ENCODE assay signal across 9 cellular contexts in the genomic region with DNA sequence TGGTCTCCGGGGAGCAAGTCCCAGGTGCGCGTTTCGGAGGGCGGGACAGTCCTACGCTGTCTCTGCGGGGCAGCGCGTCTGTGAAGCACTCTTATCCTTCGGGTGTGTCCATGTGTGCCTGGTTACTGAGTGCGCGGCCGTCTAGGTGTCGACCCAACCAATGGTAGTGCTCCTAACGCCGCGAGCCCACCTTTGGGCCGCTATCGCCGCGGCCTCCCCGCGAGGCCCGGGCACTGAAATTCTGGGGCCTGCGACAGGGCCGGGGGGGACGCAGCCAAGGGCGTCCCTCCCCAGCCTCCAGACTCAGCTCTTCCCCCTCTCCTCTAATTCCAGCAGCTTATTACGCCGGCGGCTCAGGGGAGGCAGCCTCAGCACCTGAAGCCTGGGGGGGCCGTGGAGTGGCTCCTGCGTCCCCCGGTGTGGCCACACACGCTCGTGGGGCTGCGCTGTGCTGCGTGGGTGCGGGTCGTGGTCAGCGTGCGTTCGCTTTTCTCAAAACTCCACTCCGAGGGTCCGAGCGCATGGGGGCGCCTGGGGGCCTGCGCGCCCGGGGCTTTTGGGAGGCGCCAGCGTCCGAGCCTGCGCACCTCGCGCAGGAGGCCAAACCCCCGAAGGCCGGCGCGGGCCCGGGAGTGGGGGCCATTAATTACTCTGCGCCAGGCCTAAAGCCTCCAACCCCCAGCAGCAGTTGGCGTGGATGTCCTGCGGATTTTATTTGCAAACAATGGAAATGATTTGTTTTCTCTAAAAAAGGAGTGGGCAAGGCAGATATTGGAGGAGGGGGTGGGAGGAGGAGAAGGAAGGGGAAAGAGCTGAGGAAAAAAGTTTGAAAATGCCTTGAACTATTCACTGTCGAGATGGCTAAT. TPM values are rescaled to one million over a fixed set of nuclear protein-coding genes. Genes with fewer than 3 reads are reported as not detected.
A peak's percentile ranks its signal among the peaks of the same experiment; 100 is the strongest.
DNase-seq lines count a peak whose midpoint lies in the region; ATAC-seq and TF ChIP-seq lines count a peak whose summit lies in the region.
"Had no signal": no experiment of that assay in that cellular context is flagged by ENCODE, and none has a peak within 500 bp of the region (broad histone marks: within the 10 kb centered on the region; RNA-seq: fewer than 3 reads in every experiment).

No MANE protein-coding gene starts in this region.

- ATAC-seq in activated CD4-positive, alpha-beta T cell treated with anti-CD3 and anti-CD28 coated beads for 36 hours, result no peak
- ATAC-seq in HG02798 (IDR thresholded peaks at IDR 0.05; ENCODE audit: poor library complexity, unreplicated experiment) (no peak), HG02610 (IDR thresholded peaks at IDR 0.05; ENCODE audit: unreplicated experiment) (no peak)

- H2AFZ ChIP-seq in PC-9, result peak overlapping the region; percentile 84

- H3K27me3 ChIP-seq in PC-9 (ENCODE audit: insufficient read depth, low read depth), result no peaks in the 10 kb centered on the region
- no peaks in the 10 kb centered on the region for H3K27me3 ChIP-seq in rectal smooth muscle tissue (ENCODE audit: control insufficient read depth, insufficient read depth, low read length)

- H3K36me3 Mint-ChIP-seq in activated CD4-positive, alpha-beta T cell treated with anti-CD3 and anti-CD28 coated beads for 36 hours (ENCODE audit: low read depth), result no peaks in the 10 kb centered on the region
- H3K36me3 Mint-ChIP-seq in glutamatergic neuron (ENCODE audit: unreplicated experiment), result no peaks in the 10 kb centered on the region

- no peaks in the 10 kb centered on the region for H3K9me2 ChIP-seq in PC-9 (ENCODE audit: insufficient read depth)

- peaks cover 58% of the 10 kb centered on the region for H3K27me3 Mint-ChIP-seq in activated CD4-positive, alpha-beta T cell treated with anti-CD3 and anti-CD28 coated beads for 36 hours
- H3K27me3 Mint-ChIP-seq in glutamatergic neuron (ENCODE audit: unreplicated experiment), result peaks cover 23% of the 10 kb centered on the region

- H3K9me3 ChIP-seq in PC-9 (ENCODE audit: insufficient read depth, low read depth), result no peaks in the 10 kb centered on the region

- CTCF ChIA-PET in activated CD4-positive, alpha-beta T cell treated with anti-CD3 and anti-CD28 coated beads for 36 hours (lab: Charles Lee), result no interaction called here
- CTCF ChIA-PET in PC-9 (lab: Charles Lee), result no interaction called here

- POLR2A ChIA-PET in activated CD4-positive, alpha-beta T cell treated with anti-CD3 and anti-CD28 coated beads for 36 hours (lab: Charles Lee), result no interaction called here
- POLR2A ChIA-PET in PC-9 (lab: Charles Lee; ENCODE audit: unreplicated experiment), result no interaction called here

- peaks cover 5% of the 10 kb centered on the region; the same call in 1 of the 2 replicates for H3K36me3 ChIP-seq in PC-9 (ENCODE audit: low read depth)
- H3K36me3 ChIP-seq in rectal smooth muscle tissue (ENCODE audit: control insufficient read depth, insufficient read depth, low read length), result no peaks in the 10 kb centered on the region

- peak overlapping the region; percentile 88 for H3K4me2 ChIP-seq in PC-9

- peaks cover 30% of the 10 kb centered on the region for H3K4me1 Mint-ChIP-seq in activated CD4-positive, alpha-beta T cell treated with anti-CD3 and anti-CD28 coated beads for 36 hours
- peaks cover 12% of the 10 kb centered on the region for H3K4me1 Mint-ChIP-seq in glutamatergic neuron (ENCODE audit: low read depth, unreplicated experiment)

- peaks cover 5% of the 10 kb centered on the region; the same call in 1 of the 2 replicates for H4K20me1 ChIP-seq in PC-9 (ENCODE audit: insufficient read depth)

- H3K4me3 Mint-ChIP-seq in activated CD4-positive, alpha-beta T cell treated with anti-CD3 and anti-CD28 coated beads for 36 hours, result no peak overlapping the region
- peak overlapping the region; percentile 98 for H3K4me3 Mint-ChIP-seq in glutamatergic neuron (ENCODE audit: unreplicated experiment)

- TF ChIP-seq CTCF in PC-9 (conservative IDR thresholded peaks at IDR 0.05), result no peak; the same call in 1 of the 2 replicates
- no peak for TF ChIP-seq CTCF in glutamatergic neuron (IDR thresholded peaks at IDR 0.05; ENCODE audit: partially characterized antibody, unreplicated experiment)

- peaks cover 79% of the 10 kb centered on the region for H3K79me2 ChIP-seq in PC-9 (ENCODE audit: low read depth)

- H3K4me3 ChIP-seq in PC-9, result peak overlapping the region; percentile 84
- peak overlapping the region; percentile 98 for H3K4me3 ChIP-seq in rectal smooth muscle tissue (ENCODE audit: low read length)

- peak; percentile 21 for DNase-seq in activated CD4-positive, alpha-beta T cell treated with anti-CD3 and anti-CD28 coated beads for 48 hours
- DNase-seq in activated CD4-positive, alpha-beta T cell treated with anti-CD3 and anti-CD28 coated beads for 36 hours, result no peak
- DNase-seq in PC-9 (peak in 1 of 2 experiments; percentile 68), glutamatergic neuron (no peak), foreskin melanocyte (no peak)

- peak overlapping the region; percentile 90 for H3K27ac ChIP-seq in PC-9
- H3K27ac ChIP-seq in rectal smooth muscle tissue (ENCODE audit: low read depth, low read length), result no peak overlapping the region

- no peaks in the 10 kb centered on the region for H3K9me3 Mint-ChIP-seq in activated CD4-positive, alpha-beta T cell treated with anti-CD3 and anti-CD28 coated beads for 36 hours (ENCODE audit: low read depth)
- peaks cover 16% of the 10 kb centered on the region for H3K9me3 Mint-ChIP-seq in glutamatergic neuron (ENCODE audit: unreplicated experiment)

- no peak overlapping the region for H3K9ac ChIP-seq in rectal smooth muscle tissue (ENCODE audit: low read length)

- peaks cover 31% of the 10 kb centered on the region for H3F3A ChIP-seq in PC-9 (ENCODE audit: insufficient read depth, low read depth)

- BruUV-seq in PC-9 (replicated peaks; lab: Mats Ljungman, UMichigan), result no TSS peak

- H3K27ac Mint-ChIP-seq in activated CD4-positive, alpha-beta T cell treated with anti-CD3 and anti-CD28 coated beads for 36 hours, result no peak overlapping the region
- H3K27ac Mint-ChIP-seq in glutamatergic neuron (ENCODE audit: unreplicated experiment), result no peak overlapping the region

- H3K4me1 ChIP-seq in PC-9 (replicated peaks; ENCODE audit: insufficient read depth) (peaks cover 8% of the 10 kb centered on the region), rectal smooth muscle tissue (ENCODE audit: control insufficient read depth, insufficient read depth, low read length) (peaks cover 2% of the 10 kb centered on the region)

- intact Hi-C loops in activated CD4-positive, alpha-beta T cell treated with anti-CD3 and anti-CD28 coated beads for 36 hours (cut with DNase I, micrococcal nuclease), result loop anchor here (5.0 to 10.0 kb wide), 3 partner anchors 630 to 1580 kb away; no protein-coding TSS in a partner anchor
- intact Hi-C loops in PC-9 (cut with micrococcal nuclease; ENCODE audit: unreplicated experiment), result loop anchor here (5.0 to 10.0 kb wide), 3 partner anchors 520 to 1710 kb away; no protein-coding TSS in a partner anchor

RNA-seq across cellular contexts. Expression of a gene that starts 3.0 kb away (rescaled TPM):
- under 1 TPM; 0.40 to 0.46 TPM for total RNA-seq in activated CD4-positive, alpha-beta T cell treated with anti-CD3 and anti-CD28 coated beads for 36 hours
- 1.4 and 1.5 TPM in 2 replicates for total RNA-seq in PC-9 (2021)
- total RNA-seq in glutamatergic neuron (ENCODE audit: unreplicated experiment), result 5.6 TPM
- total RNA-seq: T-helper 1 cell treated with Interleukin-12 subunit alpha and Interleukin-12 subunit beta and Interleukin-4 antibody, amounts not matched to agents 30 ng/mL and 1 ng/mL, for 36 hours had no signal

RNA-seq across cellular contexts. Expression of a gene that starts 26.9 kb away (rescaled TPM):
- total RNA-seq in activated CD4-positive, alpha-beta T cell treated with anti-CD3 and anti-CD28 coated beads for 36 hours, result not detected
- total RNA-seq in PC-9 (2021), result not detected in 2 replicates
- 2.1 TPM for total RNA-seq in glutamatergic neuron (ENCODE audit: unreplicated experiment)
- total RNA-seq: T-helper 1 cell treated with Interleukin-12 subunit alpha and Interleukin-12 subunit beta and Interleukin-4 antibody, amounts not matched to agents 30 ng/mL and 1 ng/mL, for 36 hours had no signal
